10 cellular contexts compared by ENCODE assay signal in genomic region chr1:209646558-209646957, GRCh38. TPM values are rescaled to one million over a fixed set of nuclear protein-coding genes. Genes with fewer than 3 reads are reported as not detected.
A peak's percentile ranks its signal among the peaks of the same experiment; 100 is the strongest.
DNase-seq lines count a peak whose midpoint lies in the region; ATAC-seq, FAIRE-seq and TF ChIP-seq lines count a peak whose summit lies in the region.
"Had no signal": no experiment of that assay in that cellular context is flagged by ENCODE, and none has a peak within 500 bp of the region (broad histone marks: within the 10 kb centered on the region; RNA-seq: fewer than 3 reads in every experiment).

No MANE protein-coding gene starts in this region.

- whole genome bisulfite sequencing in GM12878 (ENCODE audit: insufficient coverage, insufficient replicate concordance, low lambda C conversion rate, missing lambda C conversion rate), result 81% methylated on average over 5 of the region's 5 CpGs

- no TSS peak for BruUV-seq in GM12878 (replicated peaks; lab: Mats Ljungman, UMichigan)

- no peaks in the 10 kb centered on the region; a peak in 1 of 4 replicates for H3K27me3 ChIP-seq in GM12878 (replicated peaks in 1 of 2; ENCODE audit: control insufficient read depth in 2 of 2, insufficient read depth in 2 of 2, low read length in 1 of 2)

- H3K4me1 ChIP-seq in HEK293 (ENCODE audit: control insufficient read depth, insufficient read depth, low read length) (peaks cover 7% of the 10 kb centered on the region; the same call in 1 of the 2 replicates), GM12878 (ENCODE audit: control insufficient read depth, insufficient read depth, low read length) (no peaks in the 10 kb centered on the region)

- POLR2A ChIA-PET in HEK293 (lab: Yijun Ruan, JAX), result no interaction called here
- POLR2A ChIA-PET in GM12878 (lab: Charles Lee), result interaction anchor here (0.6 to 1.1 kb wide), 2 partner anchors 41 to 198 kb away, joined by 3 read pairs; no protein-coding TSS in a partner anchor

- FAIRE-seq in GM12878 (lab: Jason Lieb, UNC), result no peak

- H2AFZ ChIP-seq in GM12878 (ENCODE audit: control insufficient read depth, low read depth, low read length), result no peak overlapping the region

- H3K79me2 ChIP-seq in GM12878 (ENCODE audit: control insufficient read depth, insufficient read depth, low read length), result no peaks in the 10 kb centered on the region

- DNase-seq in AG20443 (ENCODE audit: low spot score), result peak; percentile 50
- no peak for DNase-seq in GM12878 (ENCODE audit: low read depth, low spot score)
- peak; percentile 76 for DNase-seq in kidney tubule cell (ENCODE audit: low spot score)
- no peak for DNase-seq in NOMO-1 treated with dmso at 0.1 percent for 144 hours (lab: John Stamatoyannopoulos, UW; ENCODE audit: unreplicated experiment)
- DNase-seq in NCI-H526 (lab: John Stamatoyannopoulos, UW), result no peak
- DNase-seq in left colon, result no peak
- DNase-seq: activated naive CD4-positive, alpha-beta T cell treated with anti-CD3 and anti-CD28 coated beads for 36 hours; naive thymus-derived CD4-positive, alpha-beta T cell had no signal

- H3K4me3 ChIP-seq in HEK293 (ENCODE audit: low read depth, low read length), result no peak overlapping the region
- H3K4me3 ChIP-seq in GM12878, result no peak overlapping the region

- in situ Hi-C loops in GM12878 (cut with MboI), result no loop called here

- H3K9me3 ChIP-seq in HEK293 (ENCODE audit: control insufficient read depth, insufficient read depth, low read depth, low read length) (no peaks in the 10 kb centered on the region), GM12878 (replicated peaks; ENCODE audit: control insufficient read depth, insufficient read depth, low read length) (no peaks in the 10 kb centered on the region)

- no peak for TF ChIP-seq POLR2A in GM12878 (IDR thresholded peaks at IDR 0.05; ENCODE audit: low read depth, low read length)

- no peak for TF ChIP-seq EP300 in GM12878 (IDR thresholded peaks at IDR 0.05; ENCODE audit: borderline replicate concordance in 1 of 2, control insufficient read depth in 1 of 2, low read depth in 2 of 2, low read length in 2 of 2)

- H3K9ac ChIP-seq in GM12878 (ENCODE audit: control insufficient read depth, insufficient read depth, low read length), result no peak overlapping the region

- CTCF ChIA-PET in HEK293 (lab: Yijun Ruan, JAX), result interaction anchor here (0.6 to 1.7 kb wide), 6 partner anchors 22 to 1551 kb away, joined by 3 to 6 read pairs (median 4); no protein-coding TSS in a partner anchor
- CTCF ChIA-PET in GM12878 (lab: Yijun Ruan, JAX), result interaction anchor here (1.0 to 2.3 kb wide), 12 partner anchors 15 to 102 kb away, joined by 3 to 11 read pairs (median 4); no protein-coding TSS in a partner anchor

- SMC1A ChIA-PET in GM12878 (lab: Charles Lee; ENCODE audit: uncharacterized antibody, unreplicated experiment), result interaction anchor here (1.0 to 17.6 kb wide), 5 partner anchors 8 to 45 kb away, joined by 3 to 261 read pairs (median 7); partner anchors contain the start of gene G0S2

- H3K27ac ChIP-seq in HEK293 (ENCODE audit: extremely low read depth, low read depth, low read length) (no peak overlapping the region), GM12878 (ENCODE audit: control insufficient read depth, insufficient read depth) (no peak overlapping the region)

- 0 out of 3 replicates have a peak, but pooled peaks have one; percentile 17 for ATAC-seq in GM12878
- no peak for ATAC-seq in HG03039 (IDR thresholded peaks at IDR 0.05; ENCODE audit: unreplicated experiment)
- no peak for ATAC-seq in left colon
- ATAC-seq: naive thymus-derived CD4-positive, alpha-beta T cell had no signal

- RAD21 ChIA-PET in GM12878 (lab: Charles Lee; ENCODE audit: unreplicated experiment), result interaction anchor here (0.6 to 15.7 kb wide), 2 partner anchors 28 to 1662 kb away, joined by 3 to 195 read pairs; partner anchors contain the start of gene G0S2

- H3K36me3 ChIP-seq in HEK293 (ENCODE audit: control insufficient read depth in 2 of 2, insufficient read depth in 1 of 2, low read length in 2 of 2), result no peaks in the 10 kb centered on the region
- H3K36me3 ChIP-seq in GM12878 (ENCODE audit: control insufficient read depth in 2 of 2, insufficient read depth in 2 of 2, low read length in 1 of 2), result no peaks in the 10 kb centered on the region

- intact Hi-C loops in GM12878 (cut with micrococcal nuclease; ENCODE audit: unreplicated experiment), result loop anchor here (5.0 kb wide), 1 partner anchor 41 kb away; no protein-coding TSS in a partner anchor
- intact Hi-C loops in left colon (cut with DNase I, micrococcal nuclease), result no loop called here

- no peak overlapping the region for H3K4me2 ChIP-seq in GM12878 (ENCODE audit: control insufficient read depth, insufficient read depth)

- TF ChIP-seq RAD21 in GM12878 (IDR thresholded peaks at IDR 0.05; ENCODE audit: insufficient read depth, low read depth, low read length), result 0 out of 2 replicates have a peak, but pooled peaks have one; percentile 7

- TF ChIP-seq CTCF in HEK293 (tag by site-specific recombination; IDR thresholded peaks at IDR 0.05) (no peak), GM12878 (IDR thresholded peaks at IDR 0.05 in 2 of 3, conservative IDR thresholded peaks at IDR 0.05 in 1 of 3; ENCODE audit: control insufficient read depth in 2 of 3, extremely low read depth in 1 of 3, insufficient read depth in 1 of 3, low read depth in 3 of 3, low read length in 3 of 3) (peak; percentile 10 to 24 (median 24); a peak in 2 of 6 replicates)

- no peaks in the 10 kb centered on the region for H4K20me1 ChIP-seq in GM12878 (ENCODE audit: control insufficient read depth, insufficient read depth)

TF ChIP-seq in HEK293, 187 proteins besides CTCF, POLR2A, EP300 and RAD21 (continues in another document):
- TF ChIP-seq GLIS1 (tag by site-specific recombination; IDR thresholded peaks at IDR 0.05) (peak; percentile 42), BCL11B (tag by site-specific recombination; IDR thresholded peaks at IDR 0.05; ENCODE audit: low read depth) (no peak)

TF ChIP-seq in GM12878, 131 proteins besides CTCF, POLR2A, EP300 and RAD21:
- TF ChIP-seq SMC3 (IDR thresholded peaks at IDR 0.05; ENCODE audit: borderline replicate concordance, low read length), result peak; percentile 38; the same call in 1 of the 2 replicates
- no peak for TF ChIP-seq HDGF (IDR thresholded peaks at IDR 0.05)

RNA-seq across cellular contexts. Expression of gene LAMB3, which starts 5.7 kb away (rescaled TPM):
- total RNA-seq in GM12878 (2013; cell fraction: nucleolus; rRNA removed), result 1.8 and 2.5 TPM in 2 replicates
- 0.11 and 1.2 TPM in 2 replicates for total RNA-seq in GM12878 (2014; rRNA removed)
- total RNA-seq in GM12878 (2014; rRNA removed; fragmentation: Illumina TruSeq; extraction: Trizol), result 0.09 TPM in 2 replicates
- total RNA-seq in GM12878 (2021), result 0.31 and 0.64 TPM in 2 replicates
- 0.14 TPM for polyA plus RNA-seq in GM12878 (2011; ENCODE audit: low read depth)
- 0.92 and 1.8 TPM in 2 replicates for polyA plus RNA-seq in GM12878 (2011; rRNA removed)
- polyA plus RNA-seq in GM12878 (2011; cell fraction: cytosol; rRNA removed), result 2.2 and 2.6 TPM in 2 replicates
- 2.1 and 4.1 TPM in 2 replicates for polyA plus RNA-seq in GM12878 (2011; cell fraction: nucleus; rRNA removed)
- polyA plus RNA-seq in GM12878 (2012), result 0.44 and 0.65 TPM in 2 replicates
- polyA plus RNA-seq in GM12878 (2014; fragmentation: Illumina TruSeq; extraction: Trizol), result 0.04 TPM in 1 of 2 replicates, not detected in the other
- polyA plus RNA-seq in GM12878 (2014; fragmentation: Nextera tagmentation; extraction: Ambion mirVana), result under 1 TPM in 1 of 2 experiments, not detected in 1; 0.04 TPM
- polyA plus RNA-seq in GM12878 (2014; rRNA removed), result 0.10 and 0.25 TPM in 2 replicates
- under 1 TPM; 0.10 to 0.19 TPM for polyA plus RNA-seq in GM12878 (2016; fragmentation: Nextera tagmentation; extraction: Ambion mirVana)
- 1.6 and 2.9 TPM in 2 replicates for polyA minus RNA-seq in GM12878 (2011; rRNA and poly(A)+ RNA removed)
- 2.3 and 2.5 TPM in 2 replicates for polyA minus RNA-seq in GM12878 (2011; cell fraction: cytosol; rRNA and poly(A)+ RNA removed)
- polyA minus RNA-seq in GM12878 (2011; cell fraction: nucleus; rRNA and poly(A)+ RNA removed), result 2.1 and 2.7 TPM in 2 replicates
- total RNA-seq in left colon, result 100 to 1,000 TPM in 1 of 2 donors, 10 to 100 TPM in 1; 85.2 to 136 TPM

RNA-seq across cellular contexts. Expression of gene G0S2, which starts 28.7 kb away (rescaled TPM):
- total RNA-seq in GM12878 (2013; cell fraction: nucleolus; rRNA removed), result 0.69 TPM in 1 of 2 replicates, not detected in the other
- total RNA-seq in GM12878 (2014; rRNA removed), result 0.22 and 0.34 TPM in 2 replicates
- 0.18 TPM in 1 of 2 replicates, not detected in the other for total RNA-seq in GM12878 (2014; rRNA removed; fragmentation: Illumina TruSeq; extraction: Trizol)
- 0.24 and 0.51 TPM in 2 replicates for total RNA-seq in GM12878 (2021)
- not detected for polyA plus RNA-seq in GM12878 (2011; ENCODE audit: low read depth)
- 0.13 and 0.26 TPM in 2 replicates for polyA plus RNA-seq in GM12878 (2011; rRNA removed)
- 0.31 and 0.32 TPM in 2 replicates for polyA plus RNA-seq in GM12878 (2011; cell fraction: cytosol; rRNA removed)
- 0.18 TPM in 1 of 2 replicates, not detected in the other for polyA plus RNA-seq in GM12878 (2011; cell fraction: nucleus; rRNA removed)
- 1.2 and 3.6 TPM in 2 replicates for polyA plus RNA-seq in GM12878 (2012)
- polyA plus RNA-seq in GM12878 (2014; fragmentation: Illumina TruSeq; extraction: Trizol), result 0.13 TPM in 1 of 2 replicates, not detected in the other
- under 1 TPM; 0.07 to 0.08 TPM for polyA plus RNA-seq in GM12878 (2014; fragmentation: Nextera tagmentation; extraction: Ambion mirVana)
- 0.26 TPM in 1 of 2 replicates, not detected in the other for polyA plus RNA-seq in GM12878 (2014; rRNA removed)
- under 1 TPM; 0.20 to 0.48 TPM for polyA plus RNA-seq in GM12878 (2016; fragmentation: Nextera tagmentation; extraction: Ambion mirVana)
- polyA minus RNA-seq in GM12878 (2011; rRNA and poly(A)+ RNA removed), result not detected in 2 replicates
- not detected in 2 replicates for polyA minus RNA-seq in GM12878 (2011; cell fraction: cytosol; rRNA and poly(A)+ RNA removed)
- not detected in 2 replicates for polyA minus RNA-seq in GM12878 (2011; cell fraction: nucleus; rRNA and poly(A)+ RNA removed)
- total RNA-seq in left colon, result 1 to 10 TPM; 4.4 to 5.9 TPM

RNA-seq across cellular contexts. Expression of gene HSD11B1, which starts 58.1 kb away (rescaled TPM):
- total RNA-seq in GM12878 (2013; cell fraction: nucleolus; rRNA removed), result not detected in 2 replicates
- total RNA-seq in GM12878 (2014; rRNA removed) (not detected in 2 replicates), GM12878 (2014; rRNA removed; fragmentation: Illumina TruSeq; extraction: Trizol) (not detected in 2 replicates), GM12878 (2021) (not detected in 2 replicates), left colon (under 1 TPM; 0.61 to 0.87 TPM)
- polyA plus RNA-seq in GM12878 (2011; ENCODE audit: low read depth), result not detected
- polyA plus RNA-seq in GM12878 (2011; rRNA removed) (0.10 and 0.15 TPM in 2 replicates), GM12878 (2014; fragmentation: Illumina TruSeq; extraction: Trizol) (not detected in 2 replicates), GM12878 (2014; fragmentation: Nextera tagmentation; extraction: Ambion mirVana) (under 1 TPM; 0.04 to 0.27 TPM), GM12878 (2014; rRNA removed) (0.05 TPM in 1 of 2 replicates, not detected in the other), GM12878 (2016; fragmentation: Nextera tagmentation; extraction: Ambion mirVana) (not detected)
- 0.07 TPM in 1 of 2 replicates, not detected in the other for polyA plus RNA-seq in GM12878 (2011; cell fraction: cytosol; rRNA removed)
- polyA plus RNA-seq in GM12878 (2011; cell fraction: nucleus; rRNA removed), result 0.13 TPM in 1 of 2 replicates, not detected in the other
- polyA plus RNA-seq in GM12878 (2012), result not detected in 2 replicates
- 0.26 TPM in 1 of 2 replicates, not detected in the other for polyA minus RNA-seq in GM12878 (2011; rRNA and poly(A)+ RNA removed)
- not detected in 2 replicates for polyA minus RNA-seq in GM12878 (2011; cell fraction: cytosol; rRNA and poly(A)+ RNA removed)
- polyA minus RNA-seq in GM12878 (2011; cell fraction: nucleus; rRNA and poly(A)+ RNA removed), result not detected in 2 replicates

Comparison
In these comparisons a context has a peak if more than half of its experiments do, and no peak if none do; other contexts are left out.
1. DNase-seq: peak in AG20443 (single experiment) and kidney tubule cell (single experiment); none in GM12878 (single experiment), NOMO-1 treated with dmso at 0.1 percent for 144 hours (single experiment), NCI-H526 (0 of 2) and left colon (0 of 2).
2. RNA of gene LAMB3, which starts 5.7 kb away (total RNA-seq): 85.2 to 136 TPM in left colon; 0.09 to 2.5 TPM in GM12878; every median in the first group is over 10 times any median in the second.